10 cellular contexts compared by ENCODE assay signal in the genomic region with DNA sequence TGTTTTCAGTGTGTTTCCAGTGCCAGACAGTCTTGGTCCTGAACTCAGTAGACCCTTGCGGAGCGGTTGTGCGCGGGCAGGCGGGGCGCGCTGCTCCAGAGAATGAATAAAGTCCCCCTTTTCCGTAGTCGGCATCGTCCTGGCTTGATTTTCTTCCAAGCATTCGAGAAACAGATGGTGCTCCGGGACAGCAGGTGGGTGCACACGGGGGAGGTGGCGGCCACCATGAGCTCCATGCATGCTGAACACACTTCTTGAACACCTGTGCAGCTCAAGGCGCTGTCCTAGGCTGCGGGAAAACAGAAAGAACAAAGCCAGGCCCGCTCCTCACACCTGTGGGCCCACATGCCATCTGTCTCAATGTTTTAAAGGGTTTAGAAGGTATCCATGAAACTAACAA.
"Had no signal": no experiment of that assay in that cellular context is flagged by ENCODE, and none has a peak within 500 bp of the region (broad histone marks: within the 10 kb centered on the region; RNA-seq: fewer than 3 reads in every experiment).

No MANE protein-coding gene starts in this region.

- H3K36me3 ChIP-seq: ascending aorta, neutrophil had no signal

- H3K4me3 ChIP-seq: ascending aorta, mucosa of descending colon had no signal

- H3K9me3 ChIP-seq: ascending aorta, mucosa of descending colon, neutrophil had no signal

- H3K4me1 ChIP-seq: ascending aorta had no signal

- ATAC-seq: esophagus mucosa; mucosa of descending colon; naive thymus-derived CD4-positive, alpha-beta T cell; stimulated activated memory B cell treated with anti-CD40 and anti-IgM and Interleukin-4, amounts not matched to agents 10 μg/mL and 1 μg/mL and 100 μg/mL, for 72 hours; T-cell had no signal

- H3K27me3 ChIP-seq: ascending aorta, neutrophil had no signal

- DNase-seq: activated naive CD4-positive, alpha-beta T cell treated with anti-CD3 and anti-CD28 coated beads for 36 hours; naive thymus-derived CD4-positive, alpha-beta T cell; stimulated activated CD4-positive, alpha-beta T cell treated with anti-CD3 and anti-CD28 coated beads, Interleukin-2, amount 100 ng/mL, for 48 hours; T-helper 9 cell had no signal

- H3K27ac ChIP-seq: ascending aorta, neutrophil had no signal
